38 cellular contexts compared by ENCODE assay signal in the genomic region with DNA sequence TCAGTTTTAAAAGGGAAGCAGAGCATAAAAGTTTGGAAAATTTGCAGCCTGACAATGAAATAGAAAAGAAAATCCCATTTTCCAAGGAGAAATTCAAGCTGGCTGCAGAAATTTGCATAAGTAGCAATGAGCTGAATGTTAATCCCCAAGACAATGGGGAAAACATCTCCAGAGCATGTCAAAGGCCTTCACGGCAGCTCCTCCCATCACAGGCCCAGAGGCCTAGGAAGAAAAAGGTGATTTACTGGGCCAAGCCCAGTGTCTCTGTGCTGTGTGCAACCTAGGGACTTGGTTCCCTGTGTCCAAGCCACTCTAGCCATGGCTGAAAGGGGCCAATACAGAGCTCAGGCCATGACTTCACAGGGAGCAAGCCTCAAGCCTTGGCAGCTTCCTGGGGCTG. TPM values are rescaled to one million over a fixed set of nuclear protein-coding genes. Genes with fewer than 3 reads are reported as not detected.
"Had no signal": no experiment of that assay in that cellular context is flagged by ENCODE, and none has a peak within 500 bp of the region (broad histone marks: within the 10 kb centered on the region; RNA-seq: fewer than 3 reads in every experiment).

No MANE protein-coding gene starts in this region.

- H3K9me3 ChIP-seq: neutrophil, ovary, psoas muscle, right lobe of liver, suprapubic skin, testis, tibial artery, transverse colon, upper lobe of right lung, uterus had no signal

- H3K27ac Mint-ChIP-seq: naive thymus-derived CD4-positive, alpha-beta T cell; natural killer cell; nephron; neural progenitor cell; progenitor cell of endocrine pancreas; stimulated activated memory B cell treated with anti-CD40 and anti-IgM and Interleukin-4, amounts not matched to agents 10 μg/mL and 1 μg/mL and 100 μg/mL, for 72 hours; stimulated activated naive CD8-positive, alpha-beta T cell treated with anti-CD3 and anti-CD28 coated beads, Interleukin-15, amount 100 ng/mL, for 72 hours; type B pancreatic cell had no signal

- H2AFZ ChIP-seq: neural progenitor cell, parathyroid adenoma had no signal

- H3K79me2 ChIP-seq: parathyroid adenoma had no signal

- ATAC-seq: naive thymus-derived CD4-positive, alpha-beta T cell; natural killer cell; psoas muscle; right cardiac atrium; right lobe of liver; stimulated activated memory B cell treated with anti-CD40 and anti-IgM and Interleukin-4, amounts not matched to agents 10 μg/mL and 1 μg/mL and 100 μg/mL, for 72 hours; stimulated activated naive CD8-positive, alpha-beta T cell treated with anti-CD3 and anti-CD28 coated beads, Interleukin-15, amount 100 ng/mL, for 72 hours; stimulated activated naive CD8-positive, alpha-beta T cell treated with anti-CD3 and anti-CD28 coated beads, Interleukin-15, Interleukin-2, amounts not matched to agents 100 U/mL and 50 U/mL, for 24 hours; upper lobe of right lung had no signal

- H3K4me3 Mint-ChIP-seq: naive thymus-derived CD4-positive, alpha-beta T cell; natural killer cell; nephron; neural progenitor cell; stimulated activated memory B cell treated with anti-CD40 and anti-IgM and Interleukin-4, amounts not matched to agents 10 μg/mL and 1 μg/mL and 100 μg/mL, for 72 hours; stimulated activated naive CD8-positive, alpha-beta T cell treated with anti-CD3 and anti-CD28 coated beads, Interleukin-15, amount 100 ng/mL, for 72 hours; type B pancreatic cell had no signal

- DNase-seq: naive thymus-derived CD4-positive, alpha-beta T cell; natural killer cell; nucleus accumbens; ovary; posterior cingulate gyrus; psoas muscle; right cardiac atrium; right lobe of liver; spleen; stimulated activated CD4-positive, alpha-beta T cell treated with anti-CD3 and anti-CD28 coated beads, Interleukin-12 subunit alpha, Interleukin-12 subunit beta, amount 100 ng/mL, for 4 hours; stimulated activated CD4-positive, alpha-beta T cell treated with anti-CD3 and anti-CD28 coated beads, Interleukin-1b, Interleukin-23, amount 100 ng/mL, for 48 hours; stimulated activated CD4-positive, alpha-beta T cell treated with anti-CD3 and anti-CD28 coated beads, Interleukin-4, amount 100 ng/mL, for 1 hour; stimulated activated CD4-positive, alpha-beta T cell treated with anti-CD3 and anti-CD28 coated beads, Interleukin-4, amount 100 ng/mL, for 4 hours; stimulated activated CD8-positive, alpha-beta memory T cell treated with anti-CD3 and anti-CD28 coated beads, Interleukin-4, amount 100 ng/mL, for 48 hours; stimulated activated naive CD4-positive, alpha-beta T cell; stimulated activated naive CD8-positive, alpha-beta T cell treated with anti-CD3 and anti-CD28 coated beads, Interleukin-15, amount 100 ng/mL, for 72 hours; stimulated activated naive CD8-positive, alpha-beta T cell treated with anti-CD3 and anti-CD28 coated beads, Interleukin-15, Interleukin-2, amounts not matched to agents 100 U/mL and 50 U/mL, for 24 hours; substantia nigra; testis; tibial artery; transverse colon; upper lobe of right lung; uterus had no signal

- H3K36me3 Mint-ChIP-seq: natural killer cell; neural progenitor cell; stimulated activated memory B cell treated with anti-CD40 and anti-IgM and Interleukin-4, amounts not matched to agents 10 μg/mL and 1 μg/mL and 100 μg/mL, for 72 hours; type B pancreatic cell had no signal

- H3K4me2 ChIP-seq: neural progenitor cell, smooth muscle cell had no signal

- H3K4me3 ChIP-seq: neural progenitor cell, ovary, psoas muscle, right lobe of liver, skin epidermis, smooth muscle cell, spleen, suprapubic skin, testis, tibial artery, transverse colon, upper lobe of right lung, uterus had no signal

- H3K27me3 ChIP-seq: neural progenitor cell, neutrophil, ovary, right lobe of liver, spleen, suprapubic skin, testis, tibial artery, transverse colon, upper lobe of right lung, uterus had no signal

- H3K36me3 ChIP-seq: neural progenitor cell, neutrophil, ovary, right lobe of liver, spleen, suprapubic skin, tibial artery, transverse colon, upper lobe of right lung, uterus had no signal

- H3K27ac ChIP-seq: neural progenitor cell, neutrophil, ovary, parathyroid adenoma, psoas muscle, right lobe of liver, skin epidermis, spleen, suprapubic skin, testis, tibial artery, transverse colon, upper lobe of right lung, uterus had no signal

- H3K27me3 Mint-ChIP-seq: progenitor cell of endocrine pancreas; stimulated activated memory B cell treated with anti-CD40 and anti-IgM and Interleukin-4, amounts not matched to agents 10 μg/mL and 1 μg/mL and 100 μg/mL, for 72 hours; type B pancreatic cell had no signal

- H3K4me1 Mint-ChIP-seq: naive thymus-derived CD4-positive, alpha-beta T cell; natural killer cell; nephron; neural progenitor cell; stimulated activated memory B cell treated with anti-CD40 and anti-IgM and Interleukin-4, amounts not matched to agents 10 μg/mL and 1 μg/mL and 100 μg/mL, for 72 hours; stimulated activated naive CD8-positive, alpha-beta T cell treated with anti-CD3 and anti-CD28 coated beads, Interleukin-15, amount 100 ng/mL, for 72 hours had no signal

- H3K4me1 ChIP-seq: neural progenitor cell, parathyroid adenoma, psoas muscle, right lobe of liver, spleen, suprapubic skin, testis, tibial artery, transverse colon, upper lobe of right lung, uterus had no signal

- H3K9ac ChIP-seq: neural progenitor cell, parathyroid adenoma had no signal

- H3K9me3 Mint-ChIP-seq: neural progenitor cell had no signal

RNA-seq across cellular contexts. Expression of a gene that starts 26.1 kb away (rescaled TPM):
- total RNA-seq: naive thymus-derived CD4-positive, alpha-beta T cell; natural killer cell; omental fat pad; ovary; progenitor cell of endocrine pancreas; psoas muscle; renal cortical epithelial cell; right cardiac atrium; right lobe of liver; smooth muscle cell; spleen; suprapubic skin; testis; transverse colon; upper lobe of right lung; urinary bladder; uterus had no signal
- polyA plus RNA-seq: naive thymus-derived CD4-positive, alpha-beta T cell; neural cell; ovary; psoas muscle; right cardiac atrium; smooth muscle cell; spleen; thymus; urinary bladder had no signal

RNA-seq across cellular contexts. Expression of a gene that starts 33.8 kb away (rescaled TPM):
- total RNA-seq: naive thymus-derived CD4-positive, alpha-beta T cell; natural killer cell; omental fat pad; ovary; progenitor cell of endocrine pancreas; psoas muscle; renal cortical epithelial cell; right cardiac atrium; right lobe of liver; smooth muscle cell; spleen; testis; transverse colon; upper lobe of right lung; urinary bladder; uterus had no signal
- polyA plus RNA-seq: naive thymus-derived CD4-positive, alpha-beta T cell; neural cell; ovary; psoas muscle; right cardiac atrium; smooth muscle cell; spleen; thymus; urinary bladder had no signal

RNA-seq across cellular contexts. Expression of a gene that starts 48.3 kb away (rescaled TPM):
- total RNA-seq: naive thymus-derived CD4-positive, alpha-beta T cell; natural killer cell; omental fat pad; ovary; progenitor cell of endocrine pancreas; psoas muscle; renal cortical epithelial cell; right cardiac atrium; right lobe of liver; smooth muscle cell; spleen; suprapubic skin; testis; transverse colon; upper lobe of right lung; urinary bladder; uterus had no signal
- polyA plus RNA-seq: naive thymus-derived CD4-positive, alpha-beta T cell; neural cell; ovary; psoas muscle; right cardiac atrium; smooth muscle cell; spleen; thymus; urinary bladder had no signal

RNA-seq across cellular contexts. Expression of a gene that starts 49.8 kb away (rescaled TPM):
- total RNA-seq: naive thymus-derived CD4-positive, alpha-beta T cell; natural killer cell; omental fat pad; ovary; progenitor cell of endocrine pancreas; psoas muscle; renal cortical epithelial cell; right cardiac atrium; right lobe of liver; smooth muscle cell; spleen; suprapubic skin; testis; transverse colon; upper lobe of right lung; urinary bladder; uterus had no signal
- polyA plus RNA-seq: naive thymus-derived CD4-positive, alpha-beta T cell; neural cell; ovary; psoas muscle; right cardiac atrium; smooth muscle cell; spleen; thymus; urinary bladder had no signal

RNA-seq across cellular contexts. Expression of a gene that starts 52.6 kb away (rescaled TPM):
- total RNA-seq: naive thymus-derived CD4-positive, alpha-beta T cell; natural killer cell; omental fat pad; ovary; progenitor cell of endocrine pancreas; psoas muscle; renal cortical epithelial cell; right cardiac atrium; right lobe of liver; smooth muscle cell; spleen; suprapubic skin; testis; transverse colon; upper lobe of right lung; urinary bladder; uterus had no signal
- polyA plus RNA-seq: naive thymus-derived CD4-positive, alpha-beta T cell; neural cell; ovary; psoas muscle; right cardiac atrium; smooth muscle cell; spleen; thymus; urinary bladder had no signal
